ENCODE assay signal across 15 cellular contexts in genomic region chr17:71792966-71793365, GRCh38.
DNase-seq lines count a peak whose midpoint lies in the region; ATAC-seq and TF ChIP-seq lines count a peak whose summit lies in the region.
"Had no signal": no experiment of that assay in that cellular context is flagged by ENCODE, and none has a peak within 500 bp of the region (broad histone marks: within the 10 kb centered on the region; RNA-seq: fewer than 3 reads in every experiment).

No MANE protein-coding gene starts in this region.

- no peak for TF ChIP-seq CTCF in AG04450 (IDR thresholded peaks at IDR 0.05; ENCODE audit: low read depth, low read length)
- TF ChIP-seq CTCF in kidney epithelial cell (IDR thresholded peaks at IDR 0.05; ENCODE audit: insufficient read depth, low read length, poor library complexity, severe bottlenecking): no peak

- H3K4me3 ChIP-seq in AG04450 (ENCODE audit: low read depth, low read length) (no peak overlapping the region), kidney epithelial cell (ENCODE audit: low read depth, low read length) (no peak overlapping the region)
- H3K4me3 ChIP-seq: lower lobe of right lung had no signal

- DNase-seq in AG04450 (ENCODE audit: low read depth, low spot score): peak; percentile 39
- DNase-seq in HS-5 (ENCODE audit: low read depth): peak; percentile 92
- peak; percentile 58 for DNase-seq in brain pericyte (ENCODE audit: low read depth, low spot score)
- DNase-seq in kidney epithelial cell (ENCODE audit: low read depth): peak; percentile 12
- DNase-seq in CD1c-positive myeloid dendritic cell (ENCODE audit: extremely low spot score): no peak
- no peak for DNase-seq in activated gamma-delta T cell treated with Interleukin-2 at 50 U/mL for 16 hours
- DNase-seq: DMS 273 treated with DMSO at 0.1 percent for 48 hours; erythroblast; lower lobe of right lung; MV-4-11; nucleus accumbens; SIG-M5; stimulated activated CD4-positive, alpha-beta T cell treated with anti-CD3 and anti-CD28 coated beads, Interleukin-12 subunit alpha, Interleukin-12 subunit beta, amount 100 ng/mL, for 4 hours had no signal

- H3K27ac ChIP-seq in AG04450 (ENCODE audit: low read depth, low read length): no peak overlapping the region
- H3K27ac ChIP-seq: lower lobe of right lung had no signal

- no peak for TF ChIP-seq POLR2A in GM18505 (IDR thresholded peaks at IDR 0.05; ENCODE audit: borderline replicate concordance, extremely low read depth, insufficient read depth, insufficient read length)

- H3K27me3 ChIP-seq in AG04450 (ENCODE audit: control insufficient read depth, insufficient read depth, low read length): peaks cover 3% of the 10 kb centered on the region
- no peaks in the 10 kb centered on the region for H3K27me3 ChIP-seq in kidney epithelial cell (ENCODE audit: control insufficient read depth, insufficient read depth, low read length)

- ATAC-seq in GM18505 (IDR thresholded peaks at IDR 0.05; ENCODE audit: unreplicated experiment): no peak
- ATAC-seq in HG03571 (IDR thresholded peaks at IDR 0.05; ENCODE audit: unreplicated experiment): no peak
- ATAC-seq: lower lobe of right lung had no signal

- POLR2A ChIA-PET in AG04450 (lab: Yijun Ruan, JAX): no interaction called here

- no peaks in the 10 kb centered on the region for H3K36me3 ChIP-seq in kidney epithelial cell (ENCODE audit: control insufficient read depth, insufficient read depth, low read length)
- H3K36me3 ChIP-seq: lower lobe of right lung had no signal

- no peaks in the 10 kb centered on the region for H3K9me3 ChIP-seq in AG04450 (ENCODE audit: control insufficient read depth, insufficient read depth, low read length)
- H3K9me3 ChIP-seq: lower lobe of right lung had no signal

- CTCF ChIA-PET in AG04450 (lab: Charles Lee): no interaction called here

Comparison
In these comparisons a context has a peak if more than half of its experiments do, and no peak if none do; other contexts are left out.
1. DNase-seq: peak in AG04450 (single experiment), HS-5 (single experiment), brain pericyte (single experiment) and kidney epithelial cell (single experiment); none in CD1c-positive myeloid dendritic cell (single experiment) and activated gamma-delta T cell treated with Interleukin-2 at 50 U/mL for 16 hours (single experiment).